ENCODE assay signal across 23 cellular contexts in the genomic region with DNA sequence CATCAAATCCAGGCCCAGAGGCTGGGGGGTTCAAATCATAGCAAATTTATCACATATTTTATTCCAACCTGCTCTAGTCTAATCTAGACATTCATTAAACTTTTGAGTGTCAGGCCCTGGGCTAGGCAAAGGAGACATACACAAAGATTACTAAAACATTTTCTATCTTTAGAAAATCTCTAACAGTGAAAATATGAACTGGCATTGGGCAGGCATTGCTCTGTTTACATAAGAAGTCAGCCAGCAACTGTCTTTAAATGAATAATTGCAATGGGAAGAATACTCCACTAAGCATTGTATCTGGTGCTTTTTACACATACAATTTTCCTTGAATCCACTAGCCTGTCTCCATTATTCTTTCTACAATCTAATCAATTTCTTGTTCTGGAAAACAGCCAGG.
"Had no signal": no experiment of that assay in that cellular context is flagged by ENCODE, and none has a peak within 500 bp of the region (broad histone marks: within the 10 kb centered on the region; RNA-seq: fewer than 3 reads in every experiment).

No MANE protein-coding gene starts in this region.

- H3K4me1 Mint-ChIP-seq: activated CD4-positive, alpha-beta T cell treated with anti-CD3 and anti-CD28 coated beads, Interleukin-2, amount 10 ng/mL, durations not matched to agents 24 days and 14 days; memory B cell; stimulated activated effector memory CD8-positive, alpha-beta T cell treated with anti-CD3 and anti-CD28 coated beads, Interleukin-12 subunit alpha, Interleukin-12 subunit beta, amount 100 ng/mL, for 72 hours had no signal

- H3K4me3 Mint-ChIP-seq: activated CD4-positive, alpha-beta T cell treated with anti-CD3 and anti-CD28 coated beads, Interleukin-2, amount 10 ng/mL, durations not matched to agents 24 days and 14 days; activated CD8-positive, alpha-beta T cell treated with anti-CD3 and anti-CD28 coated beads for 36 hours; activated naive CD8-positive, alpha-beta T cell treated with anti-CD3 and anti-CD28 coated beads, Interleukin-2, amount 10 ng/mL, durations not matched to agents 7 days and 5 days; effector memory CD8-positive, alpha-beta T cell; memory B cell; neural progenitor cell; stimulated activated effector memory CD8-positive, alpha-beta T cell treated with anti-CD3 and anti-CD28 coated beads, Interleukin-12 subunit alpha, Interleukin-12 subunit beta, amount 100 ng/mL, for 72 hours had no signal

- H3K27me3 ChIP-seq: gastrocnemius medialis, heart right ventricle, neural progenitor cell, right atrium auricular region, stomach, upper lobe of left lung had no signal

- H3K27ac ChIP-seq: gastrocnemius medialis, heart right ventricle, neural progenitor cell, prostate gland, right atrium auricular region, skin epidermis, stomach, upper lobe of left lung had no signal

- DNase-seq: activated CD4-positive, alpha-beta T cell treated with anti-CD3 and anti-CD28 coated beads, Interleukin-2, amount 10 ng/mL, durations not matched to agents 24 days and 14 days; activated CD8-positive, alpha-beta T cell treated with anti-CD3 and anti-CD28 coated beads for 36 hours; activated naive CD4-positive, alpha-beta T cell treated with Interleukin-2 at 50 U/mL for 16 hours; activated naive CD8-positive, alpha-beta T cell treated with anti-CD3 and anti-CD28 coated beads, Interleukin-2, amount 10 ng/mL, durations not matched to agents 7 days and 5 days; activated T-cell treated with anti-CD3 and anti-CD28 coated beads, Interleukin-2, amount 50 U/mL, for 1 hour; anterior cingulate cortex; dermis blood vessel endothelial cell; effector memory CD8-positive, alpha-beta T cell; gastrocnemius medialis; heart right ventricle; stimulated activated CD4-positive, alpha-beta T cell treated with anti-CD3 and anti-CD28 coated beads, Interleukin-15, amount 100 ng/mL, for 24 hours; stimulated activated CD4-positive, alpha-beta T cell treated with anti-CD3 and anti-CD28 coated beads, Interleukin-4, amount 100 ng/mL, for 24 hours; stomach; T1000; upper lobe of left lung had no signal

- H3K9me3 Mint-ChIP-seq: activated CD8-positive, alpha-beta T cell treated with anti-CD3 and anti-CD28 coated beads for 36 hours; effector memory CD8-positive, alpha-beta T cell; memory B cell; stimulated activated effector memory CD8-positive, alpha-beta T cell treated with anti-CD3 and anti-CD28 coated beads, Interleukin-12 subunit alpha, Interleukin-12 subunit beta, amount 100 ng/mL, for 72 hours had no signal

- H3K4me1 ChIP-seq: heart right ventricle, neural progenitor cell, prostate gland, right atrium auricular region, stomach had no signal

- H3K36me3 Mint-ChIP-seq: neural progenitor cell; stimulated activated effector memory CD8-positive, alpha-beta T cell treated with anti-CD3 and anti-CD28 coated beads, Interleukin-12 subunit alpha, Interleukin-12 subunit beta, amount 100 ng/mL, for 72 hours had no signal

- H3K9me3 ChIP-seq: gastrocnemius medialis, prostate gland had no signal

- H3K27me3 Mint-ChIP-seq: activated CD4-positive, alpha-beta T cell treated with anti-CD3 and anti-CD28 coated beads, Interleukin-2, amount 10 ng/mL, durations not matched to agents 24 days and 14 days; activated CD8-positive, alpha-beta T cell treated with anti-CD3 and anti-CD28 coated beads for 36 hours; activated naive CD8-positive, alpha-beta T cell treated with anti-CD3 and anti-CD28 coated beads, Interleukin-2, amount 10 ng/mL, durations not matched to agents 7 days and 5 days; effector memory CD8-positive, alpha-beta T cell; memory B cell; naive thymus-derived CD4-positive, alpha-beta T cell had no signal

- H3K4me3 ChIP-seq: gastrocnemius medialis, heart right ventricle, neural progenitor cell, prostate gland, right atrium auricular region, skin epidermis, stomach, upper lobe of left lung had no signal

- H3K27ac Mint-ChIP-seq: activated CD4-positive, alpha-beta T cell treated with anti-CD3 and anti-CD28 coated beads, Interleukin-2, amount 10 ng/mL, durations not matched to agents 24 days and 14 days; activated CD8-positive, alpha-beta T cell treated with anti-CD3 and anti-CD28 coated beads for 36 hours; activated naive CD8-positive, alpha-beta T cell treated with anti-CD3 and anti-CD28 coated beads, Interleukin-2, amount 10 ng/mL, durations not matched to agents 7 days and 5 days; activated T-helper 2 cell treated with anti-CD3 and anti-CD28 coated beads, Interferon-gamma antibody, Interleukin-2, Interleukin-4, amounts not matched to agents 10 μg/mL and 5 μg/mL and 100 μg/mL, durations not matched to agents 14 hours and 24 hours and 36 hours; effector memory CD8-positive, alpha-beta T cell; memory B cell; stimulated activated effector memory CD8-positive, alpha-beta T cell treated with anti-CD3 and anti-CD28 coated beads, Interleukin-12 subunit alpha, Interleukin-12 subunit beta, amount 100 ng/mL, for 72 hours had no signal

- H3K36me3 ChIP-seq: gastrocnemius medialis, heart right ventricle, neural progenitor cell, prostate gland, right atrium auricular region, stomach, upper lobe of left lung had no signal
